Comparison of ENCODE assay signal across 26 cellular contexts in genomic region chr3:86880066-86880465, GRCh38.
"Had no signal": no experiment of that assay in that cellular context is flagged by ENCODE, and none has a peak within 500 bp of the region (broad histone marks: within the 10 kb centered on the region; RNA-seq: fewer than 3 reads in every experiment).

No MANE protein-coding gene starts in this region.

- H3K9me3 ChIP-seq: stomach, suprapubic skin, testis, thoracic aorta, thyroid gland, tibial artery, tibial nerve, transverse colon, upper lobe of left lung, upper lobe of right lung, uterus, vagina had no signal

- H3K4me1 ChIP-seq: stomach, suprapubic skin, testis, thyroid gland, tibial artery, tibial nerve, transverse colon, upper lobe of left lung, upper lobe of right lung, uterus, vagina had no signal

- H3K36me3 ChIP-seq: stomach, suprapubic skin, thoracic aorta, thyroid gland, tibial artery, tibial nerve, transverse colon, upper lobe of left lung, upper lobe of right lung, uterus, vagina had no signal

- DNase-seq: stimulated activated CD4-positive, alpha-beta T cell treated with anti-CD3 and anti-CD28 coated beads, Interleukin-2, amount 100 ng/mL, for 48 hours; stimulated activated CD4-positive, alpha-beta T cell treated with anti-CD3 and anti-CD28 coated beads, Interleukin-4, amount 100 ng/mL, for 1 hour; stimulated activated CD4-positive, alpha-beta T cell treated with anti-CD3 and anti-CD28 coated beads, Interleukin-4, amount 100 ng/mL, for 24 hours; stimulated activated CD4-positive, alpha-beta T cell treated with anti-CD3 and anti-CD28 coated beads, Interleukin-4, amount 100 ng/mL, for 4 hours; stimulated activated CD8-positive, alpha-beta memory T cell treated with anti-CD3 and anti-CD28 coated beads, Interleukin-4, amount 100 ng/mL, for 48 hours; stimulated activated naive B cell treated with anti-CD40 and anti-IgM and Interleukin-4, amounts not matched to agents 10 μg/mL and 1 μg/mL and 100 μg/mL, for 72 hours; stimulated activated naive CD4-positive, alpha-beta T cell; stimulated activated naive CD4-positive, alpha-beta T cell treated with Interleukin-2 at 50 U/mL for 16 hours; stimulated activated naive CD8-positive, alpha-beta T cell treated with anti-CD3 and anti-CD28 coated beads, Interleukin-15, amount 100 ng/mL, for 72 hours; stimulated activated naive CD8-positive, alpha-beta T cell treated with anti-CD3 and anti-CD28 coated beads, Interleukin-15, Interleukin-2, amounts not matched to agents 100 U/mL and 50 U/mL, for 24 hours; stomach; substantia nigra; testis; thyroid gland; tibial artery; transverse colon; trophoblast cell; upper lobe of left lung; upper lobe of right lung; uterus had no signal

- H3K27ac ChIP-seq: stomach, suprapubic skin, testis, thoracic aorta, thyroid gland, tibial artery, tibial nerve, transverse colon, upper lobe of left lung, upper lobe of right lung, uterus, vagina had no signal

- ATAC-seq: stimulated activated effector memory CD8-positive, alpha-beta T cell treated with anti-CD3 and anti-CD28 coated beads, Interleukin-12 subunit alpha, Interleukin-12 subunit beta, amount 100 ng/mL, for 72 hours; stimulated activated memory B cell treated with anti-CD40 and anti-IgM and Interleukin-4, amounts not matched to agents 10 μg/mL and 1 μg/mL and 100 μg/mL, for 72 hours; stimulated activated naive B cell treated with anti-CD40 and anti-IgM and Interleukin-4, amounts not matched to agents 10 μg/mL and 1 μg/mL and 100 μg/mL, for 72 hours; stimulated activated naive CD8-positive, alpha-beta T cell treated with anti-CD3 and anti-CD28 coated beads, Interleukin-15, amount 100 ng/mL, for 72 hours; stimulated activated naive CD8-positive, alpha-beta T cell treated with anti-CD3 and anti-CD28 coated beads, Interleukin-15, Interleukin-2, amounts not matched to agents 100 U/mL and 50 U/mL, for 24 hours; upper lobe of right lung had no signal

- H3K4me3 ChIP-seq: stomach, suprapubic skin, testis, thoracic aorta, thyroid gland, tibial artery, tibial nerve, transverse colon, upper lobe of left lung, upper lobe of right lung, uterus, vagina had no signal

- H3K27me3 ChIP-seq: stomach, suprapubic skin, testis, thyroid gland, tibial artery, tibial nerve, transverse colon, upper lobe of left lung, upper lobe of right lung, uterus, vagina had no signal
